23 cellular contexts compared by ENCODE assay signal in the genomic region with DNA sequence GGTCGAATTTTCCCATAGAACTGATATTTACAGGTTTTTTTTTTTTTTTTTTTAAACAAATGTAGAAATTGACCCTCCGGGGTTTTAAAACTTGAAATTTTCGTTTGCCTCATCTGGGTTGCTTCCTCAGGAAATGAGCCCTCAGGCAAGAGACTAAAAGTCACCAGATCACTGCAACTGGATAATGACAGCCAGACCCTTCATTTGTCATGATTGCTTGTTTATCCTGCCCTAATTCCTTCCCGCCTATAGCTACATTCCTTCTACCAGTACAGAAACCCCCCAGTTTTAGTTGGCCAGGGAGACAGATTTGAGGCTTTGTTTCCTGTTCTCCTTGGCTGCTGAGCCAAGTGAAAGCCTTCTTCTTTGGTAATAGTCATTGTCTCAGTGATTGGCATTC. TPM values are rescaled to one million over a fixed set of nuclear protein-coding genes. Genes with fewer than 3 reads are reported as not detected.
DNase-seq lines count a peak whose midpoint lies in the region; ATAC-seq and TF ChIP-seq lines count a peak whose summit lies in the region.
"Had no signal": no experiment of that assay in that cellular context is flagged by ENCODE, and none has a peak within 500 bp of the region (broad histone marks: within the 10 kb centered on the region; RNA-seq: fewer than 3 reads in every experiment).

No MANE protein-coding gene starts in this region.

- H3K36me3 ChIP-seq in NT2/D1 (ENCODE audit: insufficient read depth, insufficient read length, low read length) (no peaks in the 10 kb centered on the region), endodermal cell (ENCODE audit: control insufficient read depth, insufficient read depth, low read length) (no peaks in the 10 kb centered on the region), heart left ventricle (no peaks in the 10 kb centered on the region), transverse colon (no peaks in the 10 kb centered on the region)
- H3K36me3 ChIP-seq: BE2C, esophagus squamous epithelium had no signal

- H3K9ac ChIP-seq in NT2/D1 (ENCODE audit: insufficient read length, low read depth) (no peak overlapping the region), endodermal cell (ENCODE audit: extremely low read depth, low read length, poor library complexity, severe bottlenecking) (no peak overlapping the region)

- no peak for TF ChIP-seq EP300 in transverse colon (IDR thresholded peaks at IDR 0.05; ENCODE audit: low read depth)

- TF ChIP-seq CTCF in endodermal cell (conservative IDR thresholded peaks at IDR 0.05) (no peak), heart left ventricle (IDR thresholded peaks at IDR 0.05) (no peak), transverse colon (IDR thresholded peaks at IDR 0.05) (no peak)

- H3K27ac Mint-ChIP-seq in endodermal cell: no peak overlapping the region
- H3K27ac Mint-ChIP-seq in natural killer cell treated with Interleukin-12 subunit alpha and Interleukin-12 subunit beta and Interleukin-15 and Interleukin-18, amount 100 ng/mL, for 72 hours: peak overlapping the region in 1 of 2 donors; percentile 53
- H3K27ac Mint-ChIP-seq: T-helper 2 cell treated with Interferon-gamma antibody and Interleukin-4, amounts not matched to agents 5 μg/mL and 100 μg/mL, for 36 hours had no signal

- peaks cover 12% of the 10 kb centered on the region for H3K9me3 Mint-ChIP-seq in endodermal cell
- no peaks in the 10 kb centered on the region for H3K9me3 Mint-ChIP-seq in natural killer cell treated with Interleukin-12 subunit alpha and Interleukin-12 subunit beta and Interleukin-15 and Interleukin-18, amount 100 ng/mL, for 72 hours
- H3K9me3 Mint-ChIP-seq: T-helper 2 cell treated with Interferon-gamma antibody and Interleukin-4, amounts not matched to agents 5 μg/mL and 100 μg/mL, for 36 hours had no signal

- TF ChIP-seq POLR2A in heart left ventricle (IDR thresholded peaks at IDR 0.05): no peak
- TF ChIP-seq POLR2A in transverse colon (IDR thresholded peaks at IDR 0.05): no peak

- DNase-seq in ELF-1 (ENCODE audit: low read depth, low spot score): peak; percentile 72
- DNase-seq in NT2/D1 (ENCODE audit: low read depth, low spot score): no peak
- DNase-seq in endodermal cell: no peak
- no peak for DNase-seq in natural killer cell treated with Interleukin-12 subunit alpha and Interleukin-12 subunit beta and Interleukin-15 and Interleukin-18, amount 100 ng/mL, for 72 hours (ENCODE audit: low spot score)
- DNase-seq in heart left ventricle: no peak
- no peak for DNase-seq in NCI-H146 (lab: John Stamatoyannopoulos, UW)
- no peak for DNase-seq in transverse colon
- no peak for DNase-seq in NCI-H1092 treated with DMSO at 0.1 percent for 48 hours (lab: John Stamatoyannopoulos, UW)
- DNase-seq: activated CD4-positive, alpha-beta T cell treated with anti-CD3 and anti-CD28 coated beads for 4 hours; activated CD8-positive, alpha-beta memory T cell treated with anti-CD3 and anti-CD28 coated beads, Interleukin-2, amount 50 U/mL, for 48 hours; activated gamma-delta T cell treated with Interleukin-2 at 50 U/mL for 16 hours; aorta; BE2C; esophagus squamous epithelium; hypothalamus; NCI-H1417 treated with DMSO at 0.1 percent for 48 hours; NCI-H226; NK-92 treated with Interleukin-12 subunit alpha and Interleukin-12 subunit beta, amount 100 ng/mL, for 24 hours; SHP77; small intestine had no signal

- H3K27me3 ChIP-seq in NT2/D1 (ENCODE audit: insufficient read depth, insufficient read length): no peaks in the 10 kb centered on the region
- no peaks in the 10 kb centered on the region for H3K27me3 ChIP-seq in endodermal cell (ENCODE audit: control insufficient read depth, insufficient read depth, low read length, poor library complexity, severe bottlenecking)
- H3K27me3 ChIP-seq in heart left ventricle: no peaks in the 10 kb centered on the region
- H3K27me3 ChIP-seq in transverse colon: no peaks in the 10 kb centered on the region
- H3K27me3 ChIP-seq: BE2C had no signal

- H3K9me3 ChIP-seq in NT2/D1 (ENCODE audit: insufficient read depth, low read length) (no peaks in the 10 kb centered on the region), endodermal cell (ENCODE audit: control insufficient read depth, low read length) (peaks cover 14% of the 10 kb centered on the region), heart left ventricle (peaks cover 0 to 6% (median 0%) of the 10 kb centered on the region in 12 donors), transverse colon (no peaks in the 10 kb centered on the region)
- H3K9me3 ChIP-seq: BE2C, esophagus squamous epithelium had no signal

- peaks cover 16% of the 10 kb centered on the region for H3K4me1 Mint-ChIP-seq in endodermal cell
- peaks cover 34 to 43% of the 10 kb centered on the region in 2 donors for H3K4me1 Mint-ChIP-seq in natural killer cell treated with Interleukin-12 subunit alpha and Interleukin-12 subunit beta and Interleukin-15 and Interleukin-18, amount 100 ng/mL, for 72 hours (ENCODE audit: low read depth in 2 of 2)

- 71 to 80% methylated on average over 1 to 4 of the region's 4 CpGs for WGBS in endodermal cell (ENCODE audit: insufficient coverage in 1 of 2, insufficient read length in 1 of 2), 2 experiments
- 57 to 70% (median 65%) methylated on average over 4 of the region's 4 CpGs for WGBS in heart left ventricle, 4 donors
- WGBS in transverse colon (ENCODE audit: low coverage in 1 of 2), 2 donors: 45 to 65% methylated on average over 4 of the region's 4 CpGs

- H3K4me1 ChIP-seq in NT2/D1 (ENCODE audit: insufficient read depth, insufficient read length): peaks cover 7% of the 10 kb centered on the region
- no peaks in the 10 kb centered on the region for H3K4me1 ChIP-seq in endodermal cell (ENCODE audit: control insufficient read depth, insufficient read depth, low read length)
- H3K4me1 ChIP-seq in heart left ventricle: no peaks in the 10 kb centered on the region
- no peaks in the 10 kb centered on the region for H3K4me1 ChIP-seq in transverse colon

- ATAC-seq in natural killer cell treated with Interleukin-12 subunit alpha and Interleukin-12 subunit beta and Interleukin-15 and Interleukin-18, amount 100 ng/mL, for 72 hours: no peak
- ATAC-seq in heart left ventricle: no peak
- ATAC-seq: left lobe of liver had no signal

- in situ Hi-C loops in transverse colon (cut with MboI; ENCODE audit: low pct_ligation_motif_present in 1 of 4, low pct_unique_long_range_greater_than_20kb in 1 of 4, low sequenced_read_pairs in 3 of 4): no loop called here

- peak overlapping the region; percentile 4 for H3K4me3 ChIP-seq in NT2/D1 (ENCODE audit: insufficient read length, low read depth)
- no peak overlapping the region for H3K4me3 ChIP-seq in endodermal cell (ENCODE audit: low read length)
- no peak overlapping the region for H3K4me3 ChIP-seq in heart left ventricle
- H3K4me3 ChIP-seq in transverse colon: no peak overlapping the region
- H3K4me3 ChIP-seq: coronary artery, esophagus squamous epithelium had no signal

- H3K27me3 Mint-ChIP-seq in endodermal cell (ENCODE audit: insufficient read depth): no peaks in the 10 kb centered on the region
- no peaks in the 10 kb centered on the region for H3K27me3 Mint-ChIP-seq in natural killer cell treated with Interleukin-12 subunit alpha and Interleukin-12 subunit beta and Interleukin-15 and Interleukin-18, amount 100 ng/mL, for 72 hours

- no peak overlapping the region for H3K4me3 Mint-ChIP-seq in endodermal cell
- peak overlapping the region; percentile 32 for H3K4me3 Mint-ChIP-seq in natural killer cell treated with Interleukin-12 subunit alpha and Interleukin-12 subunit beta and Interleukin-15 and Interleukin-18, amount 100 ng/mL, for 72 hours
- H3K4me3 Mint-ChIP-seq: T-helper 2 cell treated with Interferon-gamma antibody and Interleukin-4, amounts not matched to agents 5 μg/mL and 100 μg/mL, for 36 hours had no signal

- no peaks in the 10 kb centered on the region for H3K36me3 Mint-ChIP-seq in endodermal cell (ENCODE audit: low read depth)
- no peaks in the 10 kb centered on the region for H3K36me3 Mint-ChIP-seq in natural killer cell treated with Interleukin-12 subunit alpha and Interleukin-12 subunit beta and Interleukin-15 and Interleukin-18, amount 100 ng/mL, for 72 hours

- peak overlapping the region; percentile 49 for H3K27ac ChIP-seq in endodermal cell (ENCODE audit: low read depth, low read length)
- no peak overlapping the region for H3K27ac ChIP-seq in heart left ventricle
- no peak overlapping the region for H3K27ac ChIP-seq in transverse colon
- H3K27ac ChIP-seq: coronary artery, esophagus squamous epithelium had no signal

- intact Hi-C loops in heart left ventricle (cut with DNase I): loop anchor here in 1 of 10 donors (10.0 kb wide), 1 partner anchor 119 kb away; no protein-coding TSS in a partner anchor
- intact Hi-C loops in transverse colon (cut with DNase I; ENCODE audit: low total_unique reads): no loop called here

RNA-seq across cellular contexts. Expression of a gene that starts 44.0 kb away (rescaled TPM):
- total RNA-seq in endodermal cell: 1 to 10 TPM in 1 of 2 donors, not detected in 1; 1.1 TPM
- polyA plus RNA-seq in endodermal cell (2013, experiment 1 of 2): 31.0 TPM
- polyA plus RNA-seq in endodermal cell (2013, experiment 2 of 2): 50.6 TPM
- total RNA-seq in natural killer cell treated with Interleukin-12 subunit alpha and Interleukin-12 subunit beta and Interleukin-15 and Interleukin-18, amount 100 ng/mL, for 72 hours: 10 to 100 TPM; 11.7 to 82.1 TPM
- 1,000 to 10,000 TPM in 2 of 9 donors, 100 to 1,000 TPM in 7; 494 to 1,088 (median 585) TPM for total RNA-seq in heart left ventricle
- polyA plus RNA-seq in heart left ventricle: 100 to 1,000 TPM; 458 to 857 TPM
- 100 to 1,000 TPM in 3 of 4 donors, 10 to 100 TPM in 1; 96.1 to 646 (median 126) TPM for total RNA-seq in transverse colon

Comparison
In these comparisons a context has a peak if more than half of its experiments do, and no peak if none do; other contexts are left out.
1. RNA of a gene that starts 44.0 kb away (total RNA-seq): 494 to 1,088 TPM in heart left ventricle, 96.1 to 646 TPM in transverse colon and 11.7 to 82.1 TPM in natural killer cell treated with Interleukin-12 subunit alpha and Interleukin-12 subunit beta and Interleukin-15 and Interleukin-18, amount 100 ng/mL, for 72 hours; 1.1 TPM in endodermal cell; every median in the first group is over 4 times any median in the second.